28 cellular contexts compared by ENCODE assay signal in the genomic region with DNA sequence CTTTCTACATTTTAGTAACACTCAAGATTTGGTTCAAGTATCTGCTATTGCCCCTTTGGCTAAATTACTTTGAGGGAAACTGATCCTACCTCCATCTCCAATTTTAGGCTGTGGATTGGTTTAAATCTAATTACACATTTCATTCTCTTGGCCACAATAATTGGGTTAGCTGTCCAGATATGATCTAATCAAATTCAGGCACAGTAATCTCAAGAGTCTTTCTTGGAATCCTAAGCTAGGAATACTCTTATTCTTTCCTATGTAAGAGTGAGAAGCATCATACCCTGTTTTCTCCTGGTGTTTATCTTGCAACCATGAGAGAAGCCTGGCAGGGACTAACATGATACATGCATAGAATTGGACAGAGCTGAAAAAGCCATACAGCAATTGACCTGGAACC.
"Had no signal": no experiment of that assay in that cellular context is flagged by ENCODE, and none has a peak within 500 bp of the region (broad histone marks: within the 10 kb centered on the region; RNA-seq: fewer than 3 reads in every experiment).

No MANE protein-coding gene starts in this region.

- FAIRE-seq: colon had no signal

- H3K36me3 ChIP-seq: adrenal gland, esophagus muscularis mucosa, gastroesophageal sphincter, heart right ventricle had no signal

- ATAC-seq: activated naive CD8-positive, alpha-beta T cell treated with anti-CD3 and anti-CD28 coated beads, Interleukin-2, amount 50 U/mL, for 24 hours; activated T-cell treated with anti-CD3 and anti-CD28 coated beads, Interleukin-2, amount 50 U/mL, for 4 hours; body of pancreas; effector memory CD8-positive, alpha-beta T cell; gastroesophageal sphincter; heart right ventricle had no signal

- H3K27ac ChIP-seq: adrenal gland, body of pancreas, esophagus muscularis mucosa, gastroesophageal sphincter, heart right ventricle had no signal

- H3K27me3 ChIP-seq: adrenal gland, body of pancreas, esophagus muscularis mucosa, gastroesophageal sphincter, heart right ventricle had no signal

- H3K4me3 ChIP-seq: adrenal gland, body of pancreas, esophagus muscularis mucosa, gastroesophageal sphincter, heart right ventricle had no signal

- H3K9me3 ChIP-seq: adrenal gland, body of pancreas, esophagus muscularis mucosa, gastroesophageal sphincter, heart right ventricle had no signal

- H3K4me1 ChIP-seq: body of pancreas had no signal

- DNase-seq: activated CD4-positive, alpha-beta memory T cell treated with anti-CD3 and anti-CD28 coated beads, Interleukin-2, amount 10 ng/mL, durations not matched to agents 7 days and 5 days; activated CD4-positive, alpha-beta T cell treated with anti-CD3 and anti-CD28 coated beads for 1 hour; activated CD4-positive, alpha-beta T cell treated with anti-CD3 and anti-CD28 coated beads for 4 hours; activated CD4-positive, alpha-beta T cell treated with anti-CD3 and anti-CD28 coated beads, Interleukin-2, amount 10 ng/mL, durations not matched to agents 7 days and 5 days; activated CD4-positive, alpha-beta T cell treated with anti-CD3 and anti-CD28 coated beads, Interleukin-2, amount 50 U/mL, for 4 hours; activated CD4-positive, CD25-positive, alpha-beta regulatory T cell; activated CD8-positive, alpha-beta memory T cell treated with anti-CD3 and anti-CD28 coated beads for 24 hours; activated effector memory CD4-positive, alpha-beta T cell treated with anti-CD3 and anti-CD28 coated beads, Interleukin-2, amount 50 U/mL, for 16 hours; activated naive CD4-positive, alpha-beta T cell treated with anti-CD3 and anti-CD28 coated beads for 36 hours; activated naive CD8-positive, alpha-beta T cell treated with anti-CD3 and anti-CD28 coated beads for 36 hours; activated naive CD8-positive, alpha-beta T cell treated with anti-CD3 and anti-CD28 coated beads, Interleukin-2, amount 50 U/mL, for 24 hours; activated T-cell treated with anti-CD3 and anti-CD28 coated beads, Interleukin-2, amount 50 U/mL, for 4 hours; adrenal gland; amygdala; aorta; body of pancreas; caudate nucleus; cortex of kidney; dermis blood vessel endothelial cell; effector CD4-positive, alpha-beta T cell; effector memory CD8-positive, alpha-beta T cell; erythroblast; foreskin melanocyte; heart right ventricle; T-helper 2 cell had no signal
